Comparison of ENCODE assay signal across 22 cellular contexts in the genomic region with DNA sequence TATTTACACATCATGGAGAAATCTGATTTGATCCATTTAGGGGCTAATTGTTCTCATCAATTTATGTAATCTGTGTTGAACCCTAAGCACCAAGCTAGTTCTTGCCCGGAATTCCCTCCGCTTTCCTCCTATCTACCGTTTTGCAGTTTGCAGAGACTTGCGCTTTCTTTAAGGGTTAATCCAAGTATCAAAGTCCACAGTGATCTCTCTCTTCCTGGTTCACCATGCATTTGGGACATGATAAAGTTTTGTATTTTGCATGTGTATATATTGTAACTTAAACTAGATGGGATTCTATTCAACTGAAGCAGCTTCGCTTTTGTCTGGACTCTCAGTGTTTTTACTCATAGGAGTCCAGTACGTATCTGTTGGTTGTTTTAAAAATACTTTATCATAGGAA.
"Had no signal": no experiment of that assay in that cellular context is flagged by ENCODE, and none has a peak within 500 bp of the region (broad histone marks: within the 10 kb centered on the region; RNA-seq: fewer than 3 reads in every experiment).

No MANE protein-coding gene starts in this region.

- H3K27me3 ChIP-seq: dorsolateral prefrontal cortex, gastrocnemius medialis, left lung, right atrium auricular region, sigmoid colon, spleen, vagina had no signal

- FAIRE-seq: kidney had no signal

- H3K36me3 ChIP-seq: gastrocnemius medialis, left lung, prostate gland, right atrium auricular region, sigmoid colon, spleen, thoracic aorta, vagina had no signal

- ATAC-seq: esophagus mucosa; gastrocnemius medialis; left lung; naive thymus-derived CD8-positive, alpha-beta T cell; stimulated activated memory B cell treated with anti-CD40 and anti-IgM and Interleukin-4, amounts not matched to agents 10 μg/mL and 1 μg/mL and 100 μg/mL, for 72 hours had no signal

- H3K9me3 ChIP-seq: gastrocnemius medialis, left lung, prostate gland, right atrium auricular region, sigmoid colon, spleen, thoracic aorta, vagina had no signal

- H3K27ac ChIP-seq: dorsolateral prefrontal cortex, epithelial cell of prostate, gastrocnemius medialis, left lung, prostate gland, right atrium auricular region, sigmoid colon, spleen, thoracic aorta, vagina had no signal

- H3K4me3 ChIP-seq: dorsolateral prefrontal cortex, gastrocnemius medialis, left lung, prostate gland, right atrium auricular region, sigmoid colon, spleen, thoracic aorta, vagina had no signal

- DNase-seq: dorsolateral prefrontal cortex; effector CD8-positive, alpha-beta T cell; endodermal cell; foreskin fibroblast; gastrocnemius medialis; head of caudate nucleus; kidney; left lung; mesenchymal stem cell; naive thymus-derived CD8-positive, alpha-beta T cell; nephron progenitor cell; nucleus accumbens; sigmoid colon; stimulated activated CD4-positive, alpha-beta T cell treated with anti-CD3 and anti-CD28 coated beads, Interleukin-4, amount 100 ng/mL, for 4 hours had no signal

- H3K4me1 ChIP-seq: gastrocnemius medialis, left lung, prostate gland, right atrium auricular region, sigmoid colon, spleen, vagina had no signal
